Comparison of ENCODE assay signal across 15 cellular contexts in the genomic region with DNA sequence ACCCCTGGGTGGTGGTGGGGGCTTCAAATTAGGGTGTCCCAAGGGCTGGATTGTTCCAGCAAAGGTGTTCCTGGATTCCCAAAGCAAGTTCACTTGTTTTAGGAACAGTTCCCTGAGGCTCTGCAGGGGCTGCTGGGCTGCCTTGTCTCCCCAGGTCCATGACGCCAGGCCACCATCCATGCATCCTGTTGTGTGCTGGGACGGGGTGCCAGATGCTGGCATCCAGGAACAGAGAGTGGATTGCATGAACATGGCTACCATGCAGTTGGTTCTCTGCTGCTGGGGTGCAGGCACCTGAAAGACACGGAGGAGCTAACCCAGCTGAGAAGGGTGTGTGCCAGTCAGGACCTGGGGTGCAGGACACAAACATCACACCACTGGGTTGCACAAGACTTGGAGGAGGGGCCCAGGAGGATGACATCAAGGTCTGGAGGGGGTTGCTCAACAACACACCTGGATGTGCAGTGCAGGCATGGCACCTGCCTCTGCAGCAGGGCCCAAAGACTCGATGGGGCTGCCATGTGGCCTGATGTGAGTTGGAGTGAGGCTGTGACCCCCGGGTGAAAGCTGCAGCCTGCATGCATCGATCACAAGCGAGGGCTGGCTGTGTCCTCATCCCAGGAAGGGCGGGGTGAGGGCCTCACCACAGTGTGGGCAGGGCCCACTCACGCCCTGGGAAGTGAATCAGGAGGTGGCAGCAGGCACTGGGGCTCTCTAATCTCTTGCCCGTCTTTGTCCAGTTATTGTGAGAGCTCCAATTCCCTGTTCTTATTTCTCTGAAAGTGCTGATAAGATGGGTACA.
DNase-seq lines count a peak whose midpoint lies in the region; ATAC-seq and TF ChIP-seq lines count a peak whose summit lies in the region.
"Had no signal": no experiment of that assay in that cellular context is flagged by ENCODE, and none has a peak within 500 bp of the region (broad histone marks: within the 10 kb centered on the region; RNA-seq: fewer than 3 reads in every experiment).

No MANE protein-coding gene starts in this region.

- no peaks in the 10 kb centered on the region for H4K20me1 ChIP-seq in PC-9 (ENCODE audit: insufficient read depth)

- H3K36me3 ChIP-seq in PC-9 (ENCODE audit: low read depth) (no peaks in the 10 kb centered on the region), spleen (no peaks in the 10 kb centered on the region)
- H3K36me3 ChIP-seq: HAP-1, Peyer's patch had no signal

- H3K4me1 Mint-ChIP-seq in chondrocyte (ENCODE audit: low read depth) = peaks cover 5% of the 10 kb centered on the region

- no peaks in the 10 kb centered on the region for H3K9me3 ChIP-seq in PC-9 (ENCODE audit: insufficient read depth, low read depth)
- H3K9me3 ChIP-seq in spleen = no peaks in the 10 kb centered on the region
- H3K9me3 ChIP-seq: HAP-1, Peyer's patch had no signal

- BruUV-seq in PC-9 (replicated peaks; lab: Mats Ljungman, UMichigan) = no TSS peak

- peaks cover 11% of the 10 kb centered on the region for H3K27me3 Mint-ChIP-seq in chondrocyte (ENCODE audit: low read depth)
- H3K27me3 Mint-ChIP-seq: activated B cell treated with CpG ODN at 0.5 μM for 24 hours had no signal

- H3K4me3 ChIP-seq in PC-9 (no peak overlapping the region), spleen (no peak overlapping the region)
- H3K4me3 ChIP-seq: HAP-1, Peyer's patch had no signal

- H3K9me2 ChIP-seq in PC-9 (ENCODE audit: insufficient read depth) = no peaks in the 10 kb centered on the region

- no peak overlapping the region for H2AFZ ChIP-seq in PC-9
- H2AFZ ChIP-seq: parathyroid adenoma had no signal

- ATAC-seq in GM19023 (IDR thresholded peaks at IDR 0.05; ENCODE audit: unreplicated experiment) (no peak), HG02938 (IDR thresholded peaks at IDR 0.05; ENCODE audit: unreplicated experiment) (no peak)

- H3K27ac ChIP-seq in PC-9 (no peak overlapping the region), spleen (peak overlapping the region in 6 of 8 donors; percentile 7 to 86 (median 72))
- H3K27ac ChIP-seq: parathyroid adenoma had no signal

- H3K79me2 ChIP-seq in PC-9 (ENCODE audit: low read depth) = no peaks in the 10 kb centered on the region
- H3K79me2 ChIP-seq: parathyroid adenoma had no signal

- no peaks in the 10 kb centered on the region for H3F3A ChIP-seq in PC-9 (ENCODE audit: insufficient read depth, low read depth)

- no peaks in the 10 kb centered on the region for H3K27me3 ChIP-seq in PC-9 (ENCODE audit: insufficient read depth, low read depth)
- no peaks in the 10 kb centered on the region for H3K27me3 ChIP-seq in spleen (replicated peaks in 1 of 7)
- H3K27me3 ChIP-seq: Peyer's patch had no signal

- POLR2A ChIA-PET in PC-9 (lab: Charles Lee; ENCODE audit: unreplicated experiment) = interaction anchor here (0.6 kb wide), 1 partner anchor 151 kb away, joined by 3 read pairs; no protein-coding TSS in a partner anchor

- no peak overlapping the region for H3K27ac Mint-ChIP-seq in chondrocyte (ENCODE audit: unreplicated experiment)

- H3K9me3 Mint-ChIP-seq in chondrocyte (ENCODE audit: low read depth) = peaks cover 2% of the 10 kb centered on the region
- H3K9me3 Mint-ChIP-seq: activated B cell treated with CpG ODN at 0.5 μM for 24 hours had no signal

- WGBS in spleen, 5 donors = 34 to 68% (median 47%) methylated on average over 7 to 10 of the region's 10 CpGs

- H3K4me1 ChIP-seq in PC-9 (replicated peaks; ENCODE audit: insufficient read depth) = 0 out of 2 replicates have a peak, but pooled peaks cover 8% of the 10 kb centered on the region
- peaks cover 0 to 39% (median 21%) of the 10 kb centered on the region in 6 donors for H3K4me1 ChIP-seq in spleen
- H3K4me1 ChIP-seq: HAP-1, parathyroid adenoma had no signal

- H3K4me3 Mint-ChIP-seq in chondrocyte (ENCODE audit: unreplicated experiment) = no peak overlapping the region

- TF ChIP-seq CTCF in PC-9 (conservative IDR thresholded peaks at IDR 0.05) = no peak
- no peak for TF ChIP-seq CTCF in chondrocyte (IDR thresholded peaks at IDR 0.05)
- no peak for TF ChIP-seq CTCF in spleen (IDR thresholded peaks at IDR 0.05 in 8 of 11, conservative IDR thresholded peaks at IDR 0.05 in 3 of 11)

- H3K36me3 Mint-ChIP-seq in chondrocyte (ENCODE audit: low read depth) = no peaks in the 10 kb centered on the region

- TF ChIP-seq POLR2A in spleen (IDR thresholded peaks at IDR 0.05) = no peak

- intact Hi-C loops in PC-9 (cut with micrococcal nuclease; ENCODE audit: unreplicated experiment) = no loop called here
- intact Hi-C loops in spleen (cut with DNase I; ENCODE audit: low total_unique reads) = no loop called here

- CTCF ChIA-PET in PC-9 (lab: Charles Lee) = interaction anchor here (0.6 kb wide), 1 partner anchor 100 kb away, joined by 3 read pairs; no protein-coding TSS in a partner anchor

- peak overlapping the region; percentile 34; the same call in 1 of the 2 replicates for H3K4me2 ChIP-seq in PC-9

- DNase-seq in SIG-M5 treated with dmso at 0.1 percent for 504 hours (lab: John Stamatoyannopoulos, UW; ENCODE audit: unreplicated experiment) = peak; percentile 3
- no peak for DNase-seq in SIG-M5 (lab: John Stamatoyannopoulos, UW)
- DNase-seq in PC-9 = peak in 1 of 2 experiments; percentile 8
- peak; percentile 75 for DNase-seq in chondrocyte (ENCODE audit: low spot score)
- DNase-seq in spleen = peak; percentile 69
- no peak for DNase-seq in NCI-H2081 treated with DMSO at 0.1 percent for 48 hours (lab: John Stamatoyannopoulos, UW)
- DNase-seq: activated B cell treated with CpG ODN at 0.5 μM for 24 hours, aorta, islet precursor cell, NCI-H1105 treated with DMSO at 0.1 percent for 48 hours had no signal

Comparison
In these comparisons a context has a peak if more than half of its experiments do, and no peak if none do; other contexts are left out.
1. DNase-seq: peak in SIG-M5 treated with dmso at 0.1 percent for 504 hours (single experiment), chondrocyte (single experiment) and spleen (single experiment); none in SIG-M5 (single experiment) and NCI-H2081 treated with DMSO at 0.1 percent for 48 hours (single experiment).